Comparison of ENCODE assay signal across 2 cellular contexts in genomic region chr14:75422169-75422568, GRCh38.
TF ChIP-seq lines count a peak whose summit lies in the region.

No MANE protein-coding gene starts in this region.

TF ChIP-seq in HepG2, 621 proteins besides CTCF, POLR2A, EP300 and RAD21:
- TF ChIP-seq MXD4 (CRISPR knock-in tag; IDR thresholded peaks at IDR 0.05) (no peak), FOSL2 (CRISPR knock-in tag; IDR thresholded peaks at IDR 0.05) (0 out of 2 replicates have a peak, but pooled peaks have one; percentile 31), ZBTB38 (CRISPR knock-in tag; IDR thresholded peaks at IDR 0.05) (no peak), ETV5 (CRISPR knock-in tag; IDR thresholded peaks at IDR 0.05; ENCODE audit: borderline replicate concordance) (no peak), IKZF1 (IDR thresholded peaks at IDR 0.05) (no peak), NR2C2 (CRISPR knock-in tag; IDR thresholded peaks at IDR 0.05; ENCODE audit: borderline replicate concordance) (no peak), NCOA1 (CRISPR knock-in tag; IDR thresholded peaks at IDR 0.05) (no peak), ZFP91 (CRISPR knock-in tag; IDR thresholded peaks at IDR 0.05; ENCODE audit: borderline replicate concordance) (no peak), HBP1 (CRISPR knock-in tag; IDR thresholded peaks at IDR 0.05; ENCODE audit: low read depth) (no peak), ONECUT2 (CRISPR knock-in tag; IDR thresholded peaks at IDR 0.05) (no peak), EZH2 (conservative IDR thresholded peaks at IDR 0.05; ENCODE audit: low read depth, low read length) (no peak), ZSCAN20 (CRISPR knock-in tag; IDR thresholded peaks at IDR 0.05; ENCODE audit: borderline replicate concordance) (no peak), BHLHE40 (IDR thresholded peaks at IDR 0.05; ENCODE audit: low read length) (peak; percentile 54; the same call in 1 of the 2 replicates)

TF ChIP-seq in SK-N-SH, 30 proteins besides CTCF, POLR2A, EP300 and RAD21:
- TF ChIP-seq FOXM1 (IDR thresholded peaks at IDR 0.05; ENCODE audit: low read depth): no peak
- TF ChIP-seq RCOR1 (IDR thresholded peaks at IDR 0.05; ENCODE audit: low read length): no peak
- TF ChIP-seq GATA2 (CRISPR knock-in tag; IDR thresholded peaks at IDR 0.05): no peak
- TF ChIP-seq FOSL2 (IDR thresholded peaks at IDR 0.05; ENCODE audit: borderline replicate concordance, low read depth): no peak
- no peak for TF ChIP-seq POLR2AphosphoS5 (IDR thresholded peaks at IDR 0.05; ENCODE audit: low read depth, low read length)
- TF ChIP-seq NFIC (IDR thresholded peaks at IDR 0.05; ENCODE audit: borderline replicate concordance): no peak
- TF ChIP-seq TCF12 (IDR thresholded peaks at IDR 0.05): no peak
- no peak for TF ChIP-seq TEAD4 (IDR thresholded peaks at IDR 0.05; ENCODE audit: borderline replicate concordance, insufficient read depth)
- no peak for TF ChIP-seq CHD2 (IDR thresholded peaks at IDR 0.05; ENCODE audit: low read length, partially characterized antibody)
- TF ChIP-seq PBX3 (IDR thresholded peaks at IDR 0.05): no peak
- no peak for TF ChIP-seq IRF3 (IDR thresholded peaks at IDR 0.05; ENCODE audit: low read depth, low read length)
- no peak for TF ChIP-seq MXI1 (IDR thresholded peaks at IDR 0.05; ENCODE audit: low read depth, low read length)
- no peak for TF ChIP-seq REST (IDR thresholded peaks at IDR 0.05; ENCODE audit: low read depth, low read length)
- no peak for TF ChIP-seq NRF1 (IDR thresholded peaks at IDR 0.05; ENCODE audit: low read depth, low read length)
- TF ChIP-seq FOXJ3 (CRISPR knock-in tag; IDR thresholded peaks at IDR 0.05): no peak
- no peak for TF ChIP-seq USF2 (IDR thresholded peaks at IDR 0.05; ENCODE audit: borderline replicate concordance, low read depth, low read length)
- no peak for TF ChIP-seq MAX (IDR thresholded peaks at IDR 0.05; ENCODE audit: low read depth)
